ENCODE assay signal across 2 cellular contexts in the genomic region with DNA sequence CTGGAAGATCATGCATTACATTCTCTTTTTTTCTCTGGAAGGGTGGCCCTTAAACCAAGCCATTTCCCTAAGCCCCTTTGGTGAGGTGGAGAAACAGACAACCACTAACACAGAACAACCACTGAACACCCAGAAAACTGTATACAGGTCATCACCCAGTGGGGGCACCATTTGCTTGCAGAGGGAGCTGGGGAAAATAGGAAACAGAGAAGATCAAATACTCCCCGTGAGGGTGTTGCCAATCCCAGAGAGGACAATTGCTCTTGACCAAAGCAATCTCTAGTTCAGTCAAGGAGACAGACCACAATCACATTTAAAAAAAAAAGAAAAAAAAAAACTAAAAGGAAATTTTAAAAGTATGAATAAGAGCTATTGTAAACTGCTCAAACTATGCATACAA.
TF ChIP-seq lines count a peak whose summit lies in the region.

No MANE protein-coding gene starts in this region.

TF ChIP-seq in HepG2, 621 proteins besides CTCF, POLR2A, EP300 and RAD21:
- TF ChIP-seq STAG1 (CRISPR knock-in tag; IDR thresholded peaks at IDR 0.05) (0 out of 2 replicates have a peak, but pooled peaks have one; percentile 16), ZKSCAN1 (IDR thresholded peaks at IDR 0.05; ENCODE audit: low read length) (no peak), ZNF83 (CRISPR knock-in tag; IDR thresholded peaks at IDR 0.05; ENCODE audit: borderline replicate concordance) (no peak), HNRNPLL (IDR thresholded peaks at IDR 0.05; ENCODE audit: low read depth, low read length, poor library complexity, severe bottlenecking) (no peak), AHR (CRISPR knock-in tag; IDR thresholded peaks at IDR 0.05) (no peak)
- TF ChIP-seq, protein P1, sequence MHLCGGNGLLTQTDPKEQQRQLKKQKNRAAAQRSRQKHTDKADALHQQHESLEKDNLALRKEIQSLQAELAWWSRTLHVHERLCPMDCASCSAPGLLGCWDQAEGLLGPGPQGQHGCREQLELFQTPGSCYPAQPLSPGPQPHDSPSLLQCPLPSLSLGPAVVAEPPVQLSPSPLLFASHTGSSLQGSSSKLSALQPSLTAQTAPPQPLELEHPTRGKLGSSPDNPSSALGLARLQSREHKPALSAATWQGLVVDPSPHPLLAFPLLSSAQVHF (CRISPR knock-in tag; IDR thresholded peaks at IDR 0.05): no peak
- TF ChIP-seq, protein P2, sequence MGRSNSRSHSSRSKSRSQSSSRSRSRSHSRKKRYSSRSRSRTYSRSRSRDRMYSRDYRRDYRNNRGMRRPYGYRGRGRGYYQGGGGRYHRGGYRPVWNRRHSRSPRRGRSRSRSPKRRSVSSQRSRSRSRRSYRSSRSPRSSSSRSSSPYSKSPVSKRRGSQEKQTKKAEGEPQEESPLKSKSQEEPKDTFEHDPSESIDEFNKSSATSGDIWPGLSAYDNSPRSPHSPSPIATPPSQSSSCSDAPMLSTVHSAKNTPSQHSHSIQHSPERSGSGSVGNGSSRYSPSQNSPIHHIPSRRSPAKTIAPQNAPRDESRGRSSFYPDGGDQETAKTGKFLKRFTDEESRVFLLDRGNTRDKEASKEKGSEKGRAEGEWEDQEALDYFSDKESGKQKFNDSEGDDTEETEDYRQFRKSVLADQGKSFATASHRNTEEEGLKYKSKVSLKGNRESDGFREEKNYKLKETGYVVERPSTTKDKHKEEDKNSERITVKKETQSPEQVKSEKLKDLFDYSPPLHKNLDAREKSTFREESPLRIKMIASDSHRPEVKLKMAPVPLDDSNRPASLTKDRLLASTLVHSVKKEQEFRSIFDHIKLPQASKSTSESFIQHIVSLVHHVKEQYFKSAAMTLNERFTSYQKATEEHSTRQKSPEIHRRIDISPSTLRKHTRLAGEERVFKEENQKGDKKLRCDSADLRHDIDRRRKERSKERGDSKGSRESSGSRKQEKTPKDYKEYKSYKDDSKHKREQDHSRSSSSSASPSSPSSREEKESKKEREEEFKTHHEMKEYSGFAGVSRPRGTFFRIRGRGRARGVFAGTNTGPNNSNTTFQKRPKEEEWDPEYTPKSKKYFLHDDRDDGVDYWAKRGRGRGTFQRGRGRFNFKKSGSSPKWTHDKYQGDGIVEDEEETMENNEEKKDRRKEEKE (IDR thresholded peaks at IDR 0.05): no peak

TF ChIP-seq in GM12891, 5 proteins besides CTCF, POLR2A, EP300 and RAD21:
- TF ChIP-seq TAF1 (IDR thresholded peaks at IDR 0.05; ENCODE audit: low read depth, low read length) (no peak), SPI1 (IDR thresholded peaks at IDR 0.05; ENCODE audit: low read depth, low read length) (no peak), POLR2AphosphoS5 (IDR thresholded peaks at IDR 0.05; ENCODE audit: low read depth, low read length) (no peak), PAX5 (IDR thresholded peaks at IDR 0.05; ENCODE audit: insufficient read depth, low read length, severe bottlenecking) (no peak), POU2F2 (IDR thresholded peaks at IDR 0.05; ENCODE audit: low read depth, low read length) (no peak)
